1 cellular context compared by ENCODE assay signal in genomic region chr19:49433240-49433901, GRCh38.
TF ChIP-seq lines count a peak whose summit lies in the region.

No MANE protein-coding gene starts in this region.

TF ChIP-seq in IMR-90, 13 proteins besides CTCF, POLR2A, EP300 and RAD21:
- TF ChIP-seq ELK1 (IDR thresholded peaks at IDR 0.05; ENCODE audit: borderline replicate concordance, low read depth, low read length) (no peak), MAZ (IDR thresholded peaks at IDR 0.05; ENCODE audit: borderline replicate concordance, low read depth, low read length) (no peak), FOS (IDR thresholded peaks at IDR 0.05; ENCODE audit: low read depth, low read length) (no peak)
